Comparison of ENCODE assay signal across 10 cellular contexts in genomic region chr19:46466536-46467199, GRCh38. TPM values are rescaled to one million over a fixed set of nuclear protein-coding genes. Genes with fewer than 3 reads are reported as not detected.
DNase-seq lines count a peak whose midpoint lies in the region; ATAC-seq and TF ChIP-seq lines count a peak whose summit lies in the region.
"Had no signal": no experiment of that assay in that cellular context is flagged by ENCODE, and none has a peak within 500 bp of the region (broad histone marks: within the 10 kb centered on the region; RNA-seq: fewer than 3 reads in every experiment).

No MANE protein-coding gene starts in this region.

- H2BK15ac ChIP-seq in H9 (ENCODE audit: low read depth, low read length), result no peak overlapping the region

- H3K4me2 ChIP-seq in H9 (ENCODE audit: insufficient read depth, insufficient read length, low read length), result no peak overlapping the region

- peaks cover 6% of the 10 kb centered on the region for H3K23me2 ChIP-seq in H9 (ENCODE audit: insufficient read length, low read depth, low read length, poor library complexity, severe bottlenecking)

- no peak overlapping the region for H3K9ac ChIP-seq in H9 (ENCODE audit: extremely low read depth, insufficient read length, low read length)

- no peak overlapping the region for H4K8ac ChIP-seq in H9 (replicated peaks; ENCODE audit: insufficient read length, low read depth, low read length)

- H4K5ac ChIP-seq in H9 (ENCODE audit: insufficient read length, low read depth, low read length), result no peak overlapping the region

- no peaks in the 10 kb centered on the region for H3K4me1 ChIP-seq in H9 (ENCODE audit: insufficient read depth, low read length)

- H3K18ac ChIP-seq in H9 (ENCODE audit: insufficient read length, low read depth, low read length), result no peak overlapping the region

- H2BK20ac ChIP-seq in H9 (ENCODE audit: low read depth, low read length, poor library complexity, severe bottlenecking), result no peak overlapping the region

- no peaks in the 10 kb centered on the region for H3K79me2 ChIP-seq in H9 (ENCODE audit: insufficient read depth, low read length)

- no peaks in the 10 kb centered on the region for H4K20me1 ChIP-seq in H9 (ENCODE audit: control insufficient read depth, insufficient read depth, insufficient read length)

- H3K4me1 Mint-ChIP-seq in chondrocyte (ENCODE audit: low read depth) (peaks cover 29% of the 10 kb centered on the region), H9 (peaks cover 3 to 13% of the 10 kb centered on the region in 2 experiments; a peak in 3 of 4 replicates)
- H3K4me1 Mint-ChIP-seq in natural killer cell treated with Interleukin-12 subunit alpha and Interleukin-12 subunit beta and Interleukin-15 and Interleukin-18, amount 100 ng/mL, for 72 hours (ENCODE audit: low read depth in 2 of 2), result peaks cover 0 to 6% of the 10 kb centered on the region in 2 donors

- H3K36me3 Mint-ChIP-seq in chondrocyte (ENCODE audit: low read depth) (no peaks in the 10 kb centered on the region), H9 (ENCODE audit: insufficient read depth in 1 of 3, low read depth in 3 of 3) (peaks cover 26 to 49% (median 45%) of the 10 kb centered on the region in 3 experiments; a peak in 6 of 7 replicates)
- H3K36me3 Mint-ChIP-seq in natural killer cell treated with Interleukin-12 subunit alpha and Interleukin-12 subunit beta and Interleukin-15 and Interleukin-18, amount 100 ng/mL, for 72 hours, result no peaks in the 10 kb centered on the region

- no peak overlapping the region for H4K91ac ChIP-seq in H9 (ENCODE audit: insufficient read length, low read depth, low read length)

- no peak overlapping the region for H3K14ac ChIP-seq in H9 (ENCODE audit: insufficient read depth, low read length)

- peak overlapping the region; percentile 89 for H3K27ac Mint-ChIP-seq in chondrocyte (ENCODE audit: unreplicated experiment)
- H3K27ac Mint-ChIP-seq in H9, result no peak overlapping the region
- H3K27ac Mint-ChIP-seq in natural killer cell treated with Interleukin-12 subunit alpha and Interleukin-12 subunit beta and Interleukin-15 and Interleukin-18, amount 100 ng/mL, for 72 hours, result no peak overlapping the region
- H3K27ac Mint-ChIP-seq: stimulated activated naive B cell treated with anti-CD40 and anti-IgM and Interleukin-4, amounts not matched to agents 10 μg/mL and 1 μg/mL and 100 μg/mL, for 72 hours had no signal

- H3K56ac ChIP-seq in H9 (ENCODE audit: insufficient read length, low read depth, low read length), result no peak overlapping the region

- ATAC-seq in HG03060 (IDR thresholded peaks at IDR 0.05; ENCODE audit: low read depth, unreplicated experiment) (peak; percentile 55), omental fat pad (ENCODE audit: low FRiP score) (peak; percentile 27), GM21423 (IDR thresholded peaks at IDR 0.05; ENCODE audit: unreplicated experiment) (no peak)
- no peak for ATAC-seq in natural killer cell treated with Interleukin-12 subunit alpha and Interleukin-12 subunit beta and Interleukin-15 and Interleukin-18, amount 100 ng/mL, for 72 hours

- H3T11ph ChIP-seq in H9 (ENCODE audit: low read length), result no peak overlapping the region

- no peak overlapping the region for H2BK5ac ChIP-seq in H9 (ENCODE audit: insufficient read length, low read length)

- H3K9me3 ChIP-seq in H9 (ENCODE audit: control insufficient read depth, low read depth, low read length), result no peaks in the 10 kb centered on the region
- H3K9me3 ChIP-seq: esophagus squamous epithelium had no signal

- DNase-seq in GM04504 (ENCODE audit: low read depth), result peak; percentile 62
- DNase-seq in chondrocyte (ENCODE audit: low spot score), result peak; percentile 25
- DNase-seq in omental fat pad (ENCODE audit: low spot score), result no peak
- no peak for DNase-seq in H9
- DNase-seq in activated gamma-delta T cell (lab: John Stamatoyannopoulos, UW), result no peak
- no peak for DNase-seq in natural killer cell treated with Interleukin-12 subunit alpha and Interleukin-12 subunit beta and Interleukin-15 and Interleukin-18, amount 100 ng/mL, for 72 hours (ENCODE audit: low spot score)
- DNase-seq: esophagus squamous epithelium; stimulated activated naive B cell treated with anti-CD40 and anti-IgM and Interleukin-4, amounts not matched to agents 10 μg/mL and 1 μg/mL and 100 μg/mL, for 72 hours had no signal

- peaks cover 5% of the 10 kb centered on the region for H3K79me1 ChIP-seq in H9 (ENCODE audit: insufficient read depth, low read depth, low read length, poor library complexity, severe bottlenecking)

- H2BK12ac ChIP-seq in H9 (ENCODE audit: insufficient read length, low read depth, low read length), result no peak overlapping the region

- no CpG with 5 or more reads among the region's 15 CpGs for WGBS in H9 (ENCODE audit: extremely low coverage, insufficient read length, low lambda C conversion rate)

- H2AFZ ChIP-seq in H9 (ENCODE audit: low read length), result no peak overlapping the region

- no peaks in the 10 kb centered on the region for H3K9me3 Mint-ChIP-seq in chondrocyte (ENCODE audit: low read depth)
- H3K9me3 Mint-ChIP-seq in H9, result no peaks in the 10 kb centered on the region
- H3K9me3 Mint-ChIP-seq in natural killer cell treated with Interleukin-12 subunit alpha and Interleukin-12 subunit beta and Interleukin-15 and Interleukin-18, amount 100 ng/mL, for 72 hours, result no peaks in the 10 kb centered on the region
- H3K9me3 Mint-ChIP-seq: stimulated activated naive B cell treated with anti-CD40 and anti-IgM and Interleukin-4, amounts not matched to agents 10 μg/mL and 1 μg/mL and 100 μg/mL, for 72 hours had no signal

- no peaks in the 10 kb centered on the region for H3K27me3 ChIP-seq in H9 (ENCODE audit: insufficient read depth, low read length)

- no peak overlapping the region for H3K23ac ChIP-seq in H9 (ENCODE audit: insufficient read length, low read depth, low read length)

- H3K27me3 Mint-ChIP-seq in chondrocyte (ENCODE audit: low read depth) (no peaks in the 10 kb centered on the region), H9 (ENCODE audit: low read depth) (peaks cover 1% of the 10 kb centered on the region; the same call in 1 of the 2 replicates)
- H3K27me3 Mint-ChIP-seq in natural killer cell treated with Interleukin-12 subunit alpha and Interleukin-12 subunit beta and Interleukin-15 and Interleukin-18, amount 100 ng/mL, for 72 hours, result peaks cover 14 to 40% of the 10 kb centered on the region in 2 donors

- no peak overlapping the region for H2BK120ac ChIP-seq in H9 (ENCODE audit: low read depth, low read length, poor library complexity, severe bottlenecking)

- peak overlapping the region; percentile 57 for H3K4me3 Mint-ChIP-seq in chondrocyte (ENCODE audit: unreplicated experiment)
- no peak overlapping the region for H3K4me3 Mint-ChIP-seq in H9
- no peak overlapping the region for H3K4me3 Mint-ChIP-seq in natural killer cell treated with Interleukin-12 subunit alpha and Interleukin-12 subunit beta and Interleukin-15 and Interleukin-18, amount 100 ng/mL, for 72 hours
- H3K4me3 Mint-ChIP-seq: stimulated activated naive B cell treated with anti-CD40 and anti-IgM and Interleukin-4, amounts not matched to agents 10 μg/mL and 1 μg/mL and 100 μg/mL, for 72 hours had no signal

- no peak overlapping the region for H3K4ac ChIP-seq in H9 (ENCODE audit: low read depth, low read length)

- TF ChIP-seq CTCF in chondrocyte (IDR thresholded peaks at IDR 0.05), result no peak
- TF ChIP-seq CTCF in omental fat pad (IDR thresholded peaks at IDR 0.05), result no peak
- TF ChIP-seq CTCF in H9 (conservative IDR thresholded peaks at IDR 0.05), result no peak

- no peak overlapping the region for H2AK5ac ChIP-seq in H9 (ENCODE audit: insufficient read length, low read length)

- H3K27ac ChIP-seq in H9 (ENCODE audit: insufficient read length, low read depth, low read length), result no peak overlapping the region

RNA-seq across cellular contexts. Expression of gene PNMA8A, which starts 4.7 kb away (rescaled TPM):
- total RNA-seq in chondrocyte (10.1 to 16.1 TPM (median 10.1 TPM) in 3 replicates), omental fat pad (1 to 10 TPM in 2 of 4 donors, under 1 TPM in 2; 0.72 to 3.5 (median 1.0) TPM), H9 (2021) (22.6 and 23.2 TPM in 2 replicates)
- total RNA-seq in natural killer cell treated with Interleukin-12 subunit alpha and Interleukin-12 subunit beta and Interleukin-15 and Interleukin-18, amount 100 ng/mL, for 72 hours, result not detected

RNA-seq across cellular contexts. Expression of gene PNMA8B, which starts 29.0 kb away (rescaled TPM):
- 2.2 to 5.5 TPM (median 2.5 TPM) in 3 replicates for total RNA-seq in chondrocyte
- total RNA-seq in omental fat pad, result 1 to 10 TPM in 3 of 4 donors, under 1 TPM in 1; 0.93 to 3.0 (median 1.7) TPM
- total RNA-seq in H9 (2021), result 1.4 and 1.5 TPM in 2 replicates
- total RNA-seq in natural killer cell treated with Interleukin-12 subunit alpha and Interleukin-12 subunit beta and Interleukin-15 and Interleukin-18, amount 100 ng/mL, for 72 hours, result not detected

RNA-seq across cellular contexts. Expression of gene PNMA8C, which starts 37.9 kb away (rescaled TPM):
- 0.10 to 0.27 TPM (median 0.20 TPM) in 3 replicates for total RNA-seq in chondrocyte
- total RNA-seq in omental fat pad, result not detected
- total RNA-seq in H9 (2021), result 1.7 and 1.8 TPM in 2 replicates
- not detected for total RNA-seq in natural killer cell treated with Interleukin-12 subunit alpha and Interleukin-12 subunit beta and Interleukin-15 and Interleukin-18, amount 100 ng/mL, for 72 hours
- total RNA-seq: esophagus squamous epithelium had no signal

RNA-seq across cellular contexts. Expression of gene CCDC8, which starts 53.3 kb away (rescaled TPM):
- 39.3 to 53.2 TPM (median 39.5 TPM) in 3 replicates for total RNA-seq in chondrocyte
- 1 to 10 TPM; 1.7 to 7.1 (median 5.3) TPM for total RNA-seq in omental fat pad
- 27.5 and 28.7 TPM in 2 replicates for total RNA-seq in H9 (2021)
- total RNA-seq in natural killer cell treated with Interleukin-12 subunit alpha and Interleukin-12 subunit beta and Interleukin-15 and Interleukin-18, amount 100 ng/mL, for 72 hours, result not detected

Comparison
In these comparisons a context has a peak if more than half of its experiments do, and no peak if none do; other contexts are left out.
1. DNase-seq: peak in GM04504 (single experiment) and chondrocyte (single experiment); none in omental fat pad (single experiment), H9 (single experiment), activated gamma-delta T cell (single experiment) and natural killer cell treated with Interleukin-12 subunit alpha and Interleukin-12 subunit beta and Interleukin-15 and Interleukin-18, amount 100 ng/mL, for 72 hours (single experiment).
2. ATAC-seq: peak in HG03060 (single experiment) and omental fat pad (single experiment); none in GM21423 (single experiment) and natural killer cell treated with Interleukin-12 subunit alpha and Interleukin-12 subunit beta and Interleukin-15 and Interleukin-18, amount 100 ng/mL, for 72 hours (0 of 2).